Comparison of ENCODE assay signal across 9 cellular contexts in genomic region chr4:13546855-13547562, GRCh38.
DNase-seq lines count a peak whose midpoint lies in the region; ATAC-seq and TF ChIP-seq lines count a peak whose summit lies in the region.
"Had no signal": no experiment of that assay in that cellular context is flagged by ENCODE, and none has a peak within 500 bp of the region (broad histone marks: within the 10 kb centered on the region; RNA-seq: fewer than 3 reads in every experiment).

No MANE protein-coding gene starts in this region.

- DNase-seq in DND-41 (no peak), HuH-7.5 (ENCODE audit: low spot score) (peak; percentile 60), coronary artery (ENCODE audit: low spot score) (no peak), nephron progenitor cell (peak; percentile 68), HEK293T (ENCODE audit: extremely low spot score) (no peak)
- no peak for DNase-seq in activated CD8-positive, alpha-beta memory T cell treated with anti-CD3 and anti-CD28 coated beads, Interleukin-2, amount 50 U/mL, for 4 hours

- CTCF ChIA-PET in HEK293T (lab: Yijun Ruan, JAX), result interaction anchor here (1.2 kb wide), 1 partner anchor 694 kb away, joined by 4 read pairs; no protein-coding TSS in a partner anchor

- peaks cover 16% of the 10 kb centered on the region for H3K4me1 ChIP-seq in DND-41 (ENCODE audit: insufficient read depth, low read length)

- H3K4me1 Mint-ChIP-seq in nephron progenitor cell, result peaks cover 37% of the 10 kb centered on the region

- ATAC-seq in DND-41 (ENCODE audit: insufficient read depth, low read depth), result no peak
- ATAC-seq in GM19395 (IDR thresholded peaks at IDR 0.05; ENCODE audit: unreplicated experiment), result no peak
- ATAC-seq in HG02610 (IDR thresholded peaks at IDR 0.05; ENCODE audit: unreplicated experiment), result no peak

- no peaks in the 10 kb centered on the region for H3K36me3 ChIP-seq in DND-41 (ENCODE audit: insufficient read depth, low read length)

- peak overlapping the region; percentile 44; the same call in 1 of the 2 replicates for H3K9ac ChIP-seq in DND-41 (ENCODE audit: low read depth, low read length)

- H3K4me2 ChIP-seq in DND-41 (ENCODE audit: insufficient read depth, low read length), result peak overlapping the region; percentile 64

- H3K9me3 ChIP-seq in DND-41 (ENCODE audit: insufficient read depth, low read length, severe bottlenecking), result peaks cover 13% of the 10 kb centered on the region

- H3K27ac ChIP-seq in DND-41 (ENCODE audit: low read length) (no peak overlapping the region), coronary artery (no peak overlapping the region)

- peaks cover 17% of the 10 kb centered on the region for H3K9me3 Mint-ChIP-seq in nephron progenitor cell

- POLR2A ChIA-PET in HEK293T (lab: Yijun Ruan, JAX), result interaction anchor here (0.6 kb wide), 1 partner anchor 63 kb away, joined by 3 read pairs; no protein-coding TSS in a partner anchor

- peak overlapping the region; percentile 36 for H3K27ac Mint-ChIP-seq in nephron progenitor cell

- peaks cover 81% of the 10 kb centered on the region for H3K27me3 Mint-ChIP-seq in nephron progenitor cell (ENCODE audit: low read depth, poor library complexity)

- no peaks in the 10 kb centered on the region for H3K27me3 ChIP-seq in DND-41 (ENCODE audit: insufficient read depth, low read length, poor library complexity)

- H3K36me3 Mint-ChIP-seq in nephron progenitor cell (ENCODE audit: low read depth), result peaks cover 5% of the 10 kb centered on the region

- H2AFZ ChIP-seq in DND-41 (ENCODE audit: low read depth, low read length), result peak overlapping the region; percentile 64

- H4K20me1 ChIP-seq in DND-41 (ENCODE audit: insufficient read depth, low read length), result no peaks in the 10 kb centered on the region

- no peak for TF ChIP-seq CTCF in DND-41 (IDR thresholded peaks at IDR 0.05; ENCODE audit: borderline replicate concordance, extremely low read depth, low read length, poor library complexity, severe bottlenecking)
- TF ChIP-seq CTCF in coronary artery (IDR thresholded peaks at IDR 0.05), result no peak
- no peak for TF ChIP-seq CTCF in nephron progenitor cell (IDR thresholded peaks at IDR 0.05)

- H3K4me3 ChIP-seq in DND-41 (ENCODE audit: low read depth in 1 of 2, low read length in 2 of 2) (peak overlapping the region in 1 of 2 experiments; percentile 50; a peak in 2 of 4 replicates), coronary artery (peak overlapping the region; percentile 64)
- H3K4me3 ChIP-seq: lung had no signal

- H3K79me2 ChIP-seq in DND-41 (ENCODE audit: insufficient read depth, low read length), result no peaks in the 10 kb centered on the region

- H3K4me3 Mint-ChIP-seq in nephron progenitor cell, result peak overlapping the region; percentile 90

TF ChIP-seq in HEK293T, 16 proteins besides CTCF, POLR2A, EP300 and RAD21:
- TF ChIP-seq SUZ12 (IDR thresholded peaks at IDR 0.05) (no peak), ZNF384 (IDR thresholded peaks at IDR 0.05) (no peak), TARDBP (IDR thresholded peaks at IDR 0.05) (no peak), PKNOX1 (IDR thresholded peaks at IDR 0.05) (no peak), ELF4 (IDR thresholded peaks at IDR 0.05) (no peak), LEF1 (IDR thresholded peaks at IDR 0.05; ENCODE audit: borderline replicate concordance) (no peak), FOXK2 (IDR thresholded peaks at IDR 0.05) (no peak), FOXA1 (IDR thresholded peaks at IDR 0.05) (no peak)

Comparison
In these comparisons a context has a peak if more than half of its experiments do, and no peak if none do; other contexts are left out.
1. DNase-seq: peak in HuH-7.5 (single experiment) and nephron progenitor cell (single experiment); none in DND-41 (single experiment), coronary artery (single experiment), HEK293T (single experiment) and activated CD8-positive, alpha-beta memory T cell treated with anti-CD3 and anti-CD28 coated beads, Interleukin-2, amount 50 U/mL, for 4 hours (single experiment).